In genomic region chr7:116111429-116111828, GRCh38 we compare ENCODE assay signal across 19 cellular contexts.
"Had no signal": no experiment of that assay in that cellular context is flagged by ENCODE, and none has a peak within 500 bp of the region (broad histone marks: within the 10 kb centered on the region; RNA-seq: fewer than 3 reads in every experiment).

No MANE protein-coding gene starts in this region.

- H3K36me3 ChIP-seq: adrenal gland, cardiac muscle cell, gastrocnemius medialis, heart left ventricle, lower lobe of right lung, neural progenitor cell, pancreas, sigmoid colon, spleen, suprapubic skin had no signal

- DNase-seq: activated CD4-positive, alpha-beta memory T cell treated with anti-CD3 and anti-CD28 coated beads for 36 hours; activated CD4-positive, alpha-beta T cell treated with anti-CD3 and anti-CD28 coated beads for 36 hours; activated CD8-positive, alpha-beta memory T cell treated with anti-CD3 and anti-CD28 coated beads, Interleukin-2, amount 10 ng/mL, durations not matched to agents 7 days and 5 days; activated effector memory CD4-positive, alpha-beta T cell treated with Interleukin-2 at 50 U/mL for 16 hours; activated T-cell treated with anti-CD3 and anti-CD28 coated beads, Interleukin-2, amount 50 U/mL, for 1 hour; adrenal gland; erythroblast; gastrocnemius medialis; heart left ventricle; left colon; lower lobe of right lung; naive B cell; pancreas; sigmoid colon; spleen; trophoblast cell had no signal

- H2AFZ ChIP-seq: neural progenitor cell had no signal

- H3K4me1 ChIP-seq: adrenal gland, gastrocnemius medialis, heart left ventricle, lower lobe of right lung, neural progenitor cell, pancreas, spleen, suprapubic skin had no signal

- H3K27ac ChIP-seq: adrenal gland, cardiac muscle cell, gastrocnemius medialis, heart left ventricle, lower lobe of right lung, neural progenitor cell, pancreas, sigmoid colon, spleen, suprapubic skin had no signal

- H3K27me3 ChIP-seq: adrenal gland, cardiac muscle cell, gastrocnemius medialis, heart left ventricle, neural progenitor cell, pancreas, sigmoid colon, spleen, suprapubic skin had no signal

- FAIRE-seq: pancreas had no signal

- H3K9ac ChIP-seq: neural progenitor cell had no signal

- ATAC-seq: activated CD4-positive, alpha-beta T cell treated with anti-CD3 and anti-CD28 coated beads for 36 hours; activated CD8-positive, alpha-beta memory T cell treated with anti-CD3 and anti-CD28 coated beads, Interleukin-2, amount 10 ng/mL, durations not matched to agents 7 days and 5 days; gastrocnemius medialis; heart left ventricle; left colon; lower lobe of right lung; pancreas had no signal

- H3K9me3 ChIP-seq: adrenal gland, gastrocnemius medialis, lower lobe of right lung, pancreas, sigmoid colon, spleen, suprapubic skin had no signal

- H3K4me3 ChIP-seq: adrenal gland, cardiac muscle cell, gastrocnemius medialis, heart left ventricle, lower lobe of right lung, neural progenitor cell, pancreas, sigmoid colon, spleen, suprapubic skin had no signal

- H3K4me2 ChIP-seq: neural progenitor cell had no signal
